Comparison of ENCODE assay signal across 8 cellular contexts in genomic region chr14:106257569-106257994, GRCh38.
DNase-seq lines count a peak whose midpoint lies in the region; ATAC-seq and TF ChIP-seq lines count a peak whose summit lies in the region.
"Not testable (repeated sequence)": the region's sequence is repeated elsewhere in the genome, so short reads cannot be mapped to it uniquely, and the experiment has no call there.

No MANE protein-coding gene starts in this region.

- peak; percentile 34 for TF ChIP-seq CTCF in HFF-Myc (IDR thresholded peaks at IDR 0.05; ENCODE audit: low read depth, low read length, missing control alignments)

- DNase-seq in CD1c-positive myeloid dendritic cell (ENCODE audit: extremely low spot score) (peak; percentile 66), NCI-H510A treated with DMSO at 0.1 percent for 48 hours (lab: John Stamatoyannopoulos, UW) (peak; percentile 34), T-helper 9 cell (peak; percentile 78), activated T-cell treated with anti-CD3 and anti-CD28 coated beads for 48 hours (ENCODE audit: low read depth) (peak; percentile 73), naive B cell (peak; percentile 49)
- not testable (repeated sequence) for DNase-seq in HFF-Myc (ENCODE audit: extremely low read depth, low read depth)
- DNase-seq in effector CD4-positive, alpha-beta T cell: peak; percentile 66
- peak; percentile 41 for DNase-seq in stimulated activated CD8-positive, alpha-beta memory T cell treated with anti-CD3 and anti-CD28 coated beads, Interleukin-12 subunit alpha, Interleukin-12 subunit beta, amount 100 ng/mL, for 4 hours (ENCODE audit: low read depth)

- H3K27ac Mint-ChIP-seq in naive B cell: not testable (repeated sequence)

- not testable (repeated sequence) for H3K4me3 ChIP-seq in HFF-Myc (replicated peaks; ENCODE audit: low read depth, low read length)

- not testable (repeated sequence) for H3K9me3 Mint-ChIP-seq in naive B cell

- H3K4me3 Mint-ChIP-seq in naive B cell: peak overlapping the region in 3 of 8 donors; percentile 30 to 69 (median 63)

- peak in 1 of 2 donors; percentile 32 for ATAC-seq in naive B cell (ENCODE audit: low read depth in 2 of 2)

- H3K36me3 Mint-ChIP-seq in naive B cell: not testable (repeated sequence)

- H3K4me1 Mint-ChIP-seq in naive B cell: not testable (repeated sequence)

- H3K27me3 Mint-ChIP-seq in naive B cell: not testable (repeated sequence)
